8 cellular contexts compared by ENCODE assay signal in the genomic region with DNA sequence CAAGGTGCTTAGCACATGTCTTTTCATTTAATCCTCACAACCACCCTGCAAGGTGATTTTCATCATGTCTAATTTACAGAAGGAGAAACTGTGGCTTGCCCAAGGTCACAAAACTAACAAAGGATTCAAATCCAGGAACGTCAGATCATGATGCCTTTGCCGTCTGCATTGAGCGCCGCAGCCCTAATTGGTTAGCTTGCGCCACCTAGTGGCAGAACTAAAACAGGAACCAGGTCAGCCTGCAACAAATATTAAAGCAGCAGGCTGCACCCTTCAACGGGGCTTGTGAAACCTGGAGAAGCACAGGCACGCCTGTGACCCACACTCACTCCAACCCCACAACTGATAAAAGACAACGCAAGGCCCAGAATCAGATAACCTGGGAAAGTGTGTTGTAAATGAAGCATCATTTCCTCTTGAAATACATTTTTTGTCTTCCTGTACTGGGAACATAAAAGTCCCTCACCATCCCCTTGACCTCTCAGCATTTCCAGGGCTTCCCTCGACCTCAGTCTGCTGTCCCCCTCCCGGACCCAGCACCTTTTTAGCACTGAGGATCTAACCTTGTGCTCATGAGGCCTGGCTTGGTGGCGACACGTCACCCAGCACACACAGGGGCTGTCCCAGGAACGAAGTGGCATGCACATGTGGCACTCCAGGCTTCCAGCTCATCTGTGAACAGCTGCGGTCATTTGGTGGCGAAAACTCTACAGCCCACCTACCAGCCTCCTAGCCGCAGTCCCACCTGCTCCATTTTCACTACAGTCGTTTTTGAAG. TPM values are rescaled to one million over a fixed set of nuclear protein-coding genes. Genes with fewer than 3 reads are reported as not detected.
DNase-seq lines count a peak whose midpoint lies in the region; ATAC-seq, FAIRE-seq and TF ChIP-seq lines count a peak whose summit lies in the region.

No MANE protein-coding gene starts in this region.

- H3K9ac ChIP-seq in KMS-11: peak overlapping the region; percentile 56; the same call in 1 of the 2 replicates
- H3K9ac ChIP-seq in subcutaneous abdominal adipose tissue (ENCODE audit: low read length in 5 of 5): no peak overlapping the region

- no peaks in the 10 kb centered on the region for H3K79me2 ChIP-seq in KMS-11 (ENCODE audit: insufficient read depth, low read depth)

- H3K27ac Mint-ChIP-seq in activated T-cell treated with anti-CD3 and anti-CD28 coated beads, Interleukin-2, amount 50 U/mL, for 72 hours: no peak overlapping the region

- H3K27me3 ChIP-seq in KMS-11 (ENCODE audit: insufficient read depth, low read depth) (no peaks in the 10 kb centered on the region), subcutaneous abdominal adipose tissue (ENCODE audit: control insufficient read depth in 5 of 5, insufficient read depth in 4 of 5, low read length in 5 of 5) (no peaks in the 10 kb centered on the region)

- H3K36me3 ChIP-seq in KMS-11 (ENCODE audit: insufficient read depth) (no peaks in the 10 kb centered on the region), subcutaneous abdominal adipose tissue (ENCODE audit: control insufficient read depth in 5 of 5, insufficient read depth in 5 of 5, low read length in 5 of 5) (no peaks in the 10 kb centered on the region)

- FAIRE-seq in RCC 7860 (lab: Jason Lieb, UNC): no peak

- peak overlapping the region; percentile 80 for H2AFZ ChIP-seq in KMS-11 (ENCODE audit: low read depth)

- peak; percentile 71 for ATAC-seq in GM21737 (IDR thresholded peaks at IDR 0.05; ENCODE audit: unreplicated experiment)
- peak; percentile 78 to 82 for ATAC-seq in activated T-cell treated with anti-CD3 and anti-CD28 coated beads, Interleukin-2, amount 50 U/mL, for 72 hours (replicated peaks in 1 of 2)

- no peaks in the 10 kb centered on the region for H3K36me3 Mint-ChIP-seq in activated T-cell treated with anti-CD3 and anti-CD28 coated beads, Interleukin-2, amount 50 U/mL, for 72 hours (ENCODE audit: insufficient read depth in 2 of 2)

- DNase-seq in EH (ENCODE audit: low read depth): peak; percentile 83
- DNase-seq in RCC 7860 (ENCODE audit: low spot score): peak; percentile 58
- DNase-seq in activated T-cell treated with anti-CD3 and anti-CD28 coated beads, Interleukin-2, amount 50 U/mL, for 72 hours: peak; percentile 76 to 81
- peak; percentile 92 for DNase-seq in fibroblast of the aortic adventitia (ENCODE audit: low read depth)
- peak; percentile 43 for DNase-seq in non-pigmented ciliary epithelial cell (ENCODE audit: low read depth)

- H3K27me3 Mint-ChIP-seq in activated T-cell treated with anti-CD3 and anti-CD28 coated beads, Interleukin-2, amount 50 U/mL, for 72 hours (ENCODE audit: low read depth): no peaks in the 10 kb centered on the region

- H3K27ac ChIP-seq in KMS-11: peak overlapping the region; percentile 49; the same call in 1 of the 2 replicates
- H3K27ac ChIP-seq in subcutaneous abdominal adipose tissue (ENCODE audit: low read depth, low read length): peak overlapping the region; percentile 1

- TF ChIP-seq CTCF in KMS-11 (conservative IDR thresholded peaks at IDR 0.05; ENCODE audit: low read depth, low read length) (peak; percentile 92), fibroblast of the aortic adventitia (IDR thresholded peaks at IDR 0.05; ENCODE audit: insufficient read depth, low read length) (peak; percentile 89)

- peak overlapping the region; percentile 54; the same call in 1 of the 2 replicates for H3K4me2 ChIP-seq in KMS-11

- peaks cover 14% of the 10 kb centered on the region for H3K4me1 Mint-ChIP-seq in activated T-cell treated with anti-CD3 and anti-CD28 coated beads, Interleukin-2, amount 50 U/mL, for 72 hours (ENCODE audit: low read depth)

- H3K4me1 ChIP-seq in KMS-11 (ENCODE audit: low read depth, poor library complexity, severe bottlenecking): peaks cover 3% of the 10 kb centered on the region
- peaks cover 1 to 25% (median 16%) of the 10 kb centered on the region in 5 donors for H3K4me1 ChIP-seq in subcutaneous abdominal adipose tissue (ENCODE audit: control insufficient read depth in 5 of 5, insufficient read depth in 5 of 5, low read length in 5 of 5)

- no peak overlapping the region for H3K4me3 ChIP-seq in KMS-11 (IDR thresholded peaks at IDR 0.05; ENCODE audit: insufficient read depth, low read depth, low read length)
- H3K4me3 ChIP-seq in fibroblast of the aortic adventitia (ENCODE audit: low read depth, low read length): no peak overlapping the region
- no peak overlapping the region for H3K4me3 ChIP-seq in subcutaneous abdominal adipose tissue (ENCODE audit: low read depth in 1 of 5, low read length in 5 of 5)

- no peaks in the 10 kb centered on the region for H3K9me3 ChIP-seq in subcutaneous abdominal adipose tissue (ENCODE audit: control insufficient read depth in 5 of 5, low read length in 5 of 5)

- H4K20me1 ChIP-seq in KMS-11 (ENCODE audit: insufficient read depth): no peaks in the 10 kb centered on the region

- peak overlapping the region in 1 of 2 donors; percentile 65 for H3K4me3 Mint-ChIP-seq in activated T-cell treated with anti-CD3 and anti-CD28 coated beads, Interleukin-2, amount 50 U/mL, for 72 hours

- no peaks in the 10 kb centered on the region for H3K9me3 Mint-ChIP-seq in activated T-cell treated with anti-CD3 and anti-CD28 coated beads, Interleukin-2, amount 50 U/mL, for 72 hours

RNA-seq across cellular contexts. Expression of a gene that starts 17.3 kb away (rescaled TPM):
- 10 to 100 TPM; 23.4 to 26.1 TPM for total RNA-seq in activated T-cell treated with anti-CD3 and anti-CD28 coated beads, Interleukin-2, amount 50 U/mL, for 72 hours
- 4.5 and 33.4 TPM in 2 replicates for total RNA-seq in fibroblast of the aortic adventitia (ENCODE audit: low replicate concordance)

RNA-seq across cellular contexts. Expression of a gene that starts 17.5 kb away (rescaled TPM):
- total RNA-seq in activated T-cell treated with anti-CD3 and anti-CD28 coated beads, Interleukin-2, amount 50 U/mL, for 72 hours: 10 to 100 TPM; 34.3 to 52.0 TPM
- total RNA-seq in fibroblast of the aortic adventitia (ENCODE audit: low replicate concordance): 15.3 and 15.7 TPM in 2 replicates
